In the genomic region with DNA sequence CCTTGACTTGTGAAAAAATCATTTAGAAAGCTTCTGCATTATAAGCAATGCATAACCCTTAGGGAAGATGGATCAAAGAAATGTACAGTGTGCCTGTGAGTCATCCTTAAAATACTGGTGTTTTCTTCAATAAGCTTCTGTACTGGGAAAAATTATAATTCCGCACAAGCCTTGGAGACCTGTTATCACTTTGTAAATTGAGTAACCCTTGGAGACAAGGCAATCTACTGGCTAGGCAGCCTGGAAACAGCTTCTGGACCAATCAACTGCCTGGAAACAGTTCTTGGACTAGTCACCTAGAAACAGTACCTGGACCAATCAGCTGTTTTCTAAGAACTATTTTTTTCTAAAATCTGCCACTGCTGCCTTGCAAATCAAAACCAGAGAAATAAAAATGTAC, we compare ENCODE assay signal across 16 cellular contexts. TPM values are rescaled to one million over a fixed set of nuclear protein-coding genes. Genes with fewer than 3 reads are reported as not detected.
A peak's percentile ranks its signal among the peaks of the same experiment; 100 is the strongest.
DNase-seq lines count a peak whose midpoint lies in the region; ATAC-seq and TF ChIP-seq lines count a peak whose summit lies in the region.
"Had no signal": no experiment of that assay in that cellular context is flagged by ENCODE, and none has a peak within 500 bp of the region (broad histone marks: within the 10 kb centered on the region; RNA-seq: fewer than 3 reads in every experiment).

No MANE protein-coding gene starts in this region.

- H3K79me2 ChIP-seq in neural cell (replicated peaks; ENCODE audit: insufficient read depth, low read length): no peaks in the 10 kb centered on the region

- H3K36me3 ChIP-seq in neural cell (ENCODE audit: insufficient read depth, low read length): no peaks in the 10 kb centered on the region
- H3K36me3 ChIP-seq: esophagus muscularis mucosa, thoracic aorta had no signal

- peak; percentile 39 for TF ChIP-seq EP300 in neural cell (conservative IDR thresholded peaks at IDR 0.05; ENCODE audit: poor library complexity, severe bottlenecking)

- no peaks in the 10 kb centered on the region for H3K36me3 Mint-ChIP-seq in natural killer cell

- peak; percentile 17 for DNase-seq in G401 (ENCODE audit: low spot score)
- peak; percentile 5 for DNase-seq in NCI-H69 (lab: John Stamatoyannopoulos, UW)
- peak; percentile 65 for DNase-seq in epithelial cell of esophagus (ENCODE audit: low read depth)
- no peak for DNase-seq in natural killer cell
- DNase-seq: activated CD8-positive, alpha-beta memory T cell treated with anti-CD3 and anti-CD28 coated beads, Interleukin-2, amount 50 U/mL, for 4 hours; activated gamma-delta T cell treated with Interleukin-2 at 50 U/mL for 16 hours; DMS53; NCI-H2081; SIG-M5; stimulated activated CD4-positive, alpha-beta T cell treated with anti-CD3 and anti-CD28 coated beads, Interleukin-4, amount 100 ng/mL, for 4 hours had no signal

- no peak overlapping the region for H3K4me3 ChIP-seq in epithelial cell of esophagus (ENCODE audit: low read length)
- peak overlapping the region; percentile 1 for H3K4me3 ChIP-seq in neural cell (ENCODE audit: low read length)
- H3K4me3 ChIP-seq: esophagus muscularis mucosa, thoracic aorta had no signal

- H3K4me3 Mint-ChIP-seq in natural killer cell: no peak overlapping the region

- no peak overlapping the region for H2AFZ ChIP-seq in neural cell (ENCODE audit: low read depth, low read length)

- H3F3A ChIP-seq in neural cell (ENCODE audit: insufficient read depth, low read length, poor library complexity, severe bottlenecking): no peaks in the 10 kb centered on the region

- H3K27ac Mint-ChIP-seq in natural killer cell: no peak overlapping the region

- H4K20me1 ChIP-seq in neural cell (ENCODE audit: insufficient read depth): no peaks in the 10 kb centered on the region

- peak overlapping the region; percentile 20 for H3K9ac ChIP-seq in neural cell (ENCODE audit: low read length)

- no peaks in the 10 kb centered on the region for H3K4me1 Mint-ChIP-seq in natural killer cell

- no peaks in the 10 kb centered on the region for H3K9me2 ChIP-seq in neural cell (ENCODE audit: insufficient read depth, low read length)

- intact Hi-C loops in natural killer cell (cut with micrococcal nuclease): no loop called here

- TF ChIP-seq RAD21 in neural cell (conservative IDR thresholded peaks at IDR 0.05): no peak

- H3K9me3 ChIP-seq in neural cell (ENCODE audit: low read length): no peaks in the 10 kb centered on the region
- H3K9me3 ChIP-seq: esophagus muscularis mucosa, thoracic aorta had no signal

- no peak overlapping the region for H3K4me2 ChIP-seq in neural cell (ENCODE audit: low read length)

- TF ChIP-seq CTCF in epithelial cell of esophagus (IDR thresholded peaks at IDR 0.05; ENCODE audit: insufficient read depth, low read depth, low read length, missing control alignments) (no peak), neural cell (IDR thresholded peaks at IDR 0.05; ENCODE audit: poor library complexity, severe bottlenecking) (no peak), natural killer cell (IDR thresholded peaks at IDR 0.05) (no peak)

- in situ Hi-C loops in G401 (cut with HindIII; ENCODE audit: low sequenced_read_pairs): no loop called here

- no peaks in the 10 kb centered on the region for H3K27me3 ChIP-seq in neural cell (ENCODE audit: insufficient read depth, low read depth, low read length)
- H3K27me3 ChIP-seq: esophagus muscularis mucosa had no signal

- H3K27me3 Mint-ChIP-seq in natural killer cell (ENCODE audit: low read depth in 2 of 2): no peaks in the 10 kb centered on the region

- H3K9me3 Mint-ChIP-seq in natural killer cell: no peaks in the 10 kb centered on the region

- H3K27ac ChIP-seq in neural cell (ENCODE audit: low read length): peak overlapping the region; percentile 70
- H3K27ac ChIP-seq: esophagus muscularis mucosa, thoracic aorta had no signal

- ATAC-seq in GM19455 (IDR thresholded peaks at IDR 0.05; ENCODE audit: unreplicated experiment): no peak
- no peak for ATAC-seq in natural killer cell
- ATAC-seq in GM18909 (IDR thresholded peaks at IDR 0.05; ENCODE audit: poor library complexity, unreplicated experiment): no peak
- ATAC-seq: HepG2 had no signal

TF ChIP-seq in neural cell, 6 proteins besides CTCF, POLR2A, EP300 and RAD21:
- TF ChIP-seq SMC3 (conservative IDR thresholded peaks at IDR 0.05; ENCODE audit: poor library complexity) (no peak), EZH2 (IDR thresholded peaks at IDR 0.05; ENCODE audit: borderline replicate concordance, insufficient read depth, low read length, poor library complexity, severe bottlenecking) (no peak), POLR2AphosphoS5 (IDR thresholded peaks at IDR 0.05) (no peak), TAF1 (IDR thresholded peaks at IDR 0.05; ENCODE audit: low read depth) (no peak), MXI1 (conservative IDR thresholded peaks at IDR 0.05; ENCODE audit: poor library complexity, severe bottlenecking) (no peak)
- TF ChIP-seq, protein P1, sequence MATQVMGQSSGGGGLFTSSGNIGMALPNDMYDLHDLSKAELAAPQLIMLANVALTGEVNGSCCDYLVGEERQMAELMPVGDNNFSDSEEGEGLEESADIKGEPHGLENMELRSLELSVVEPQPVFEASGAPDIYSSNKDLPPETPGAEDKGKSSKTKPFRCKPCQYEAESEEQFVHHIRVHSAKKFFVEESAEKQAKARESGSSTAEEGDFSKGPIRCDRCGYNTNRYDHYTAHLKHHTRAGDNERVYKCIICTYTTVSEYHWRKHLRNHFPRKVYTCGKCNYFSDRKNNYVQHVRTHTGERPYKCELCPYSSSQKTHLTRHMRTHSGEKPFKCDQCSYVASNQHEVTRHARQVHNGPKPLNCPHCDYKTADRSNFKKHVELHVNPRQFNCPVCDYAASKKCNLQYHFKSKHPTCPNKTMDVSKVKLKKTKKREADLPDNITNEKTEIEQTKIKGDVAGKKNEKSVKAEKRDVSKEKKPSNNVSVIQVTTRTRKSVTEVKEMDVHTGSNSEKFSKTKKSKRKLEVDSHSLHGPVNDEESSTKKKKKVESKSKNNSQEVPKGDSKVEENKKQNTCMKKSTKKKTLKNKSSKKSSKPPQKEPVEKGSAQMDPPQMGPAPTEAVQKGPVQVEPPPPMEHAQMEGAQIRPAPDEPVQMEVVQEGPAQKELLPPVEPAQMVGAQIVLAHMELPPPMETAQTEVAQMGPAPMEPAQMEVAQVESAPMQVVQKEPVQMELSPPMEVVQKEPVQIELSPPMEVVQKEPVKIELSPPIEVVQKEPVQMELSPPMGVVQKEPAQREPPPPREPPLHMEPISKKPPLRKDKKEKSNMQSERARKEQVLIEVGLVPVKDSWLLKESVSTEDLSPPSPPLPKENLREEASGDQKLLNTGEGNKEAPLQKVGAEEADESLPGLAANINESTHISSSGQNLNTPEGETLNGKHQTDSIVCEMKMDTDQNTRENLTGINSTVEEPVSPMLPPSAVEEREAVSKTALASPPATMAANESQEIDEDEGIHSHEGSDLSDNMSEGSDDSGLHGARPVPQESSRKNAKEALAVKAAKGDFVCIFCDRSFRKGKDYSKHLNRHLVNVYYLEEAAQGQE (IDR thresholded peaks at IDR 0.05; ENCODE audit: borderline replicate concordance): no peak

RNA-seq across cellular contexts. Expression of gene RNGTT, which starts 25.8 kb away (rescaled TPM):
- total RNA-seq in G401 (2014; rRNA removed; shearing (Covaris generic)): 28.7 and 34.8 TPM in 2 replicates
- polyA plus RNA-seq in neural cell: 25.7 and 28.3 TPM in 2 replicates
- 94.0 and 107 TPM in 2 replicates for polyA minus RNA-seq in neural cell
- total RNA-seq in natural killer cell: 10 to 100 TPM; 23.1 to 27.2 (median 23.1) TPM
